Comparison of ENCODE assay signal across 13 cellular contexts in genomic region chr17:81522491-81523125, GRCh38. TPM values are rescaled to one million over a fixed set of nuclear protein-coding genes. Genes with fewer than 3 reads are reported as not detected.
DNase-seq lines count a peak whose midpoint lies in the region; ATAC-seq, FAIRE-seq and TF ChIP-seq lines count a peak whose summit lies in the region.
"Had no signal": no experiment of that assay in that cellular context is flagged by ENCODE, and none has a peak within 500 bp of the region (broad histone marks: within the 10 kb centered on the region; RNA-seq: fewer than 3 reads in every experiment).

No MANE protein-coding gene starts in this region.

- no peak overlapping the region for H4K8ac ChIP-seq in H9 (replicated peaks; ENCODE audit: insufficient read length, low read depth, low read length)

- no peak for DNase-seq in H9
- no peak for DNase-seq in astrocyte (ENCODE audit: low read depth)
- peak; percentile 36 for DNase-seq in lower lobe of right lung
- no peak for DNase-seq in type B pancreatic cell (ENCODE audit: extremely low spot score, unreplicated experiment)
- no peak for DNase-seq in iPS-NIHi7 (ENCODE audit: extremely low spot score)
- DNase-seq: Calu3; NCI-H2029; NCI-H2227 treated with DMSO at 0.1 percent for 48 hours; NK-92 treated with Interleukin-12 subunit alpha and Interleukin-12 subunit beta, amount 100 ng/mL, for 24 hours had no signal

- no peaks in the 10 kb centered on the region for H3K79me1 ChIP-seq in H9 (ENCODE audit: insufficient read depth, low read depth, low read length, poor library complexity, severe bottlenecking)

- peak overlapping the region in 1 of 2 experiments; percentile 56; a peak in 2 of 5 replicates for H3K4me3 Mint-ChIP-seq in H9
- no peak overlapping the region for H3K4me3 Mint-ChIP-seq in astrocyte (ENCODE audit: unreplicated experiment)
- no peak overlapping the region for H3K4me3 Mint-ChIP-seq in type B pancreatic cell

- H3T11ph ChIP-seq in H9 (ENCODE audit: low read length): no peak overlapping the region

- H3K27ac ChIP-seq in H9 (ENCODE audit: insufficient read length, low read depth, low read length): no peak overlapping the region
- H3K27ac ChIP-seq in astrocyte (ENCODE audit: low read depth, low read length): no peak overlapping the region
- H3K27ac ChIP-seq in lower lobe of right lung: no peak overlapping the region

- H3K4me3 ChIP-seq in astrocyte (ENCODE audit: insufficient read depth, low read depth, low read length): no peak overlapping the region
- no peak overlapping the region for H3K4me3 ChIP-seq in lower lobe of right lung

- intact Hi-C loops in lower lobe of right lung (cut with DNase I): no loop called here

- H3K4me1 ChIP-seq in H9 (ENCODE audit: insufficient read depth, low read length) (peaks cover 4% of the 10 kb centered on the region; the same call in 1 of the 2 replicates), astrocyte (ENCODE audit: insufficient read depth, low read length) (peaks cover 34% of the 10 kb centered on the region), lower lobe of right lung (peaks cover 30% of the 10 kb centered on the region)

- H3K4me2 ChIP-seq in H9 (ENCODE audit: insufficient read depth, insufficient read length, low read length) (peak overlapping the region; percentile 3), astrocyte (ENCODE audit: low read length) (peak overlapping the region; percentile 52)

- H3K18ac ChIP-seq in H9 (ENCODE audit: insufficient read length, low read depth, low read length): no peak overlapping the region

- WGBS in H9 (ENCODE audit: extremely low coverage, insufficient read length, low lambda C conversion rate): no CpG with 5 or more reads among the region's 15 CpGs

- H2AK5ac ChIP-seq in H9 (ENCODE audit: insufficient read length, low read length): no peak overlapping the region

- H4K20me1 ChIP-seq in H9 (ENCODE audit: control insufficient read depth, insufficient read depth, insufficient read length) (no peaks in the 10 kb centered on the region), astrocyte (ENCODE audit: insufficient read depth, low read length) (peaks cover 39% of the 10 kb centered on the region)

- H3K27me3 ChIP-seq in H9 (ENCODE audit: insufficient read depth, low read length) (no peaks in the 10 kb centered on the region; the same call in 1 of the 2 replicates), astrocyte (ENCODE audit: insufficient read depth, low read length) (peaks cover 9% of the 10 kb centered on the region), lower lobe of right lung (ENCODE audit: low read depth) (peaks cover 49% of the 10 kb centered on the region)

- H3K79me2 ChIP-seq in H9 (ENCODE audit: insufficient read depth, low read length) (no peaks in the 10 kb centered on the region), astrocyte (ENCODE audit: insufficient read depth, low read length) (peaks cover 12% of the 10 kb centered on the region)

- H3K36me3 ChIP-seq in astrocyte (ENCODE audit: insufficient read depth, low read length) (no peaks in the 10 kb centered on the region), lower lobe of right lung (no peaks in the 10 kb centered on the region)

- H3K9me3 Mint-ChIP-seq in H9: no peaks in the 10 kb centered on the region
- H3K9me3 Mint-ChIP-seq in astrocyte (ENCODE audit: unreplicated experiment): no peaks in the 10 kb centered on the region
- H3K9me3 Mint-ChIP-seq in type B pancreatic cell: no peaks in the 10 kb centered on the region

- no peak overlapping the region for H4K91ac ChIP-seq in H9 (ENCODE audit: insufficient read length, low read depth, low read length)

- H3K27me3 Mint-ChIP-seq in H9 (ENCODE audit: low read depth) (peaks cover 59% of the 10 kb centered on the region), astrocyte (ENCODE audit: low read depth, unreplicated experiment) (no peaks in the 10 kb centered on the region), type B pancreatic cell (peaks cover 10% of the 10 kb centered on the region)

- H4K5ac ChIP-seq in H9 (ENCODE audit: insufficient read length, low read depth, low read length): no peak overlapping the region

- H3K4me1 Mint-ChIP-seq in H9 (peaks cover 9 to 18% of the 10 kb centered on the region in 2 experiments), astrocyte (ENCODE audit: low read depth, unreplicated experiment) (peaks cover 8% of the 10 kb centered on the region), type B pancreatic cell (ENCODE audit: unreplicated experiment) (peaks cover 22% of the 10 kb centered on the region)

- H2AFZ ChIP-seq in H9 (ENCODE audit: low read length) (no peak overlapping the region), astrocyte (ENCODE audit: low read depth, low read length) (no peak overlapping the region)

- ATAC-seq in lower lobe of right lung (no peak), GM21717 (IDR thresholded peaks at IDR 0.05; ENCODE audit: unreplicated experiment) (no peak), GM18519 (IDR thresholded peaks at IDR 0.05; ENCODE audit: low FRiP score, unreplicated experiment) (no peak)

- H3K9ac ChIP-seq in H9 (ENCODE audit: extremely low read depth, insufficient read length, low read length) (no peak overlapping the region), astrocyte (ENCODE audit: low read length) (no peak overlapping the region)

- peaks cover 17% of the 10 kb centered on the region for H3K23me2 ChIP-seq in H9 (ENCODE audit: insufficient read length, low read depth, low read length, poor library complexity, severe bottlenecking)

- H3K27ac Mint-ChIP-seq in H9 (no peak overlapping the region), astrocyte (ENCODE audit: unreplicated experiment) (no peak overlapping the region), type B pancreatic cell (peak overlapping the region; percentile 39)

- TF ChIP-seq CTCF in H9 (conservative IDR thresholded peaks at IDR 0.05) (no peak), astrocyte (IDR thresholded peaks at IDR 0.05; ENCODE audit: insufficient read depth, low read depth, low read length) (no peak), lower lobe of right lung (IDR thresholded peaks at IDR 0.05) (no peak), type B pancreatic cell (conservative IDR thresholded peaks at IDR 0.05) (no peak)

- H2BK120ac ChIP-seq in H9 (ENCODE audit: low read depth, low read length, poor library complexity, severe bottlenecking): no peak overlapping the region

- H2BK20ac ChIP-seq in H9 (ENCODE audit: low read depth, low read length, poor library complexity, severe bottlenecking): no peak overlapping the region

- H2BK15ac ChIP-seq in H9 (ENCODE audit: low read depth, low read length): no peak overlapping the region

- no peak overlapping the region for H2BK5ac ChIP-seq in H9 (ENCODE audit: insufficient read length, low read length)

- no peak overlapping the region for H3K14ac ChIP-seq in H9 (ENCODE audit: insufficient read depth, low read length)

- no peak overlapping the region for H3K23ac ChIP-seq in H9 (ENCODE audit: insufficient read length, low read depth, low read length)

- H3K36me3 Mint-ChIP-seq in H9 (ENCODE audit: insufficient read depth in 1 of 3, low read depth in 3 of 3): no peaks in the 10 kb centered on the region
- no peaks in the 10 kb centered on the region for H3K36me3 Mint-ChIP-seq in astrocyte (ENCODE audit: low read depth, unreplicated experiment)
- no peaks in the 10 kb centered on the region for H3K36me3 Mint-ChIP-seq in type B pancreatic cell

- H3K56ac ChIP-seq in H9 (ENCODE audit: insufficient read length, low read depth, low read length): no peak overlapping the region

- no peak for FAIRE-seq in astrocyte (lab: Jason Lieb, UNC)
- FAIRE-seq: GM12891, GM19239 had no signal

- no peaks in the 10 kb centered on the region for H3K9me3 ChIP-seq in H9 (ENCODE audit: control insufficient read depth, low read depth, low read length)
- no peaks in the 10 kb centered on the region for H3K9me3 ChIP-seq in astrocyte (ENCODE audit: insufficient read depth, low read depth, low read length)
- no peaks in the 10 kb centered on the region for H3K9me3 ChIP-seq in lower lobe of right lung

- H3K4ac ChIP-seq in H9 (ENCODE audit: low read depth, low read length): no peak overlapping the region

- no peak overlapping the region for H2BK12ac ChIP-seq in H9 (ENCODE audit: insufficient read length, low read depth, low read length)

RNA-seq across cellular contexts. Expression of gene FSCN2, which starts 5.6 kb away (rescaled TPM):
- total RNA-seq in H9 (2021): 1.0 and 1.6 TPM in 2 replicates
- total RNA-seq in astrocyte: 5.6 and 8.0 TPM in 2 replicates
- 3.3 TPM for total RNA-seq in lower lobe of right lung
- total RNA-seq in type B pancreatic cell (ENCODE audit: low replicate concordance): 3.6 and 3.8 TPM in 2 replicates

RNA-seq across cellular contexts. Expression of gene ACTG1, which starts 10.0 kb away (rescaled TPM):
- total RNA-seq in H9 (2021): 4,136 and 4,160 TPM in 2 replicates
- 7,049 and 7,369 TPM in 2 replicates for total RNA-seq in astrocyte
- 1,821 TPM for total RNA-seq in lower lobe of right lung
- 3,089 and 3,451 TPM in 2 replicates for total RNA-seq in type B pancreatic cell (ENCODE audit: low replicate concordance)

RNA-seq across cellular contexts. Expression of gene FAAP100, which starts 29.5 kb away (rescaled TPM):
- 54.0 and 54.8 TPM in 2 replicates for total RNA-seq in H9 (2021)
- total RNA-seq in astrocyte: 35.8 and 38.9 TPM in 2 replicates
- total RNA-seq in lower lobe of right lung: 26.0 TPM
- 33.5 and 44.7 TPM in 2 replicates for total RNA-seq in type B pancreatic cell (ENCODE audit: low replicate concordance)
